In genomic region chr19:38729653-38730469, GRCh38 we compare ENCODE assay signal across 8 cellular contexts. TPM values are rescaled to one million over a fixed set of nuclear protein-coding genes. Genes with fewer than 3 reads are reported as not detected.
DNase-seq lines count a peak whose midpoint lies in the region; ATAC-seq and TF ChIP-seq lines count a peak whose summit lies in the region.

No MANE protein-coding gene starts in this region.

- no peak overlapping the region for H3K9ac ChIP-seq in mesenchymal stem cell (ENCODE audit: low read length)

- peak; percentile 31 to 47 for DNase-seq in NCI-H2081 (lab: John Stamatoyannopoulos, UW)
- no peak for DNase-seq in NCI-H2081 treated with DMSO at 0.1 percent for 48 hours (lab: John Stamatoyannopoulos, UW)
- DNase-seq in NCI-H1694 treated with DMSO at 0.1 percent for 48 hours (lab: John Stamatoyannopoulos, UW): peak; percentile 21
- peak; percentile 92 for DNase-seq in activated CD4-positive, alpha-beta T cell treated with anti-CD3 and anti-CD28 coated beads for 36 hours
- peak; percentile 59 for DNase-seq in choroid plexus epithelial cell (ENCODE audit: low read depth)
- peak; percentile 70 for DNase-seq in mesenchymal stem cell
- peak; percentile 70 for DNase-seq in stimulated activated CD8-positive, alpha-beta memory T cell treated with anti-CD3 and anti-CD28 coated beads, Interleukin-7, amount 100 ng/mL, for 24 hours (ENCODE audit: low read depth)

- H3K18ac ChIP-seq in mesenchymal stem cell (ENCODE audit: low read depth in 1 of 2, low read length in 2 of 2): no peak overlapping the region

- H3K36me3 Mint-ChIP-seq in activated CD4-positive, alpha-beta T cell treated with anti-CD3 and anti-CD28 coated beads for 36 hours (ENCODE audit: low read depth): peaks cover 17% of the 10 kb centered on the region

- ATAC-seq in activated CD4-positive, alpha-beta T cell treated with anti-CD3 and anti-CD28 coated beads for 36 hours: peak; percentile 82
- no peak for ATAC-seq in GM18867 (IDR thresholded peaks at IDR 0.05; ENCODE audit: unreplicated experiment)

- H3K4me1 ChIP-seq in mesenchymal stem cell (ENCODE audit: control insufficient read depth, insufficient read depth, low read depth, low read length): peaks cover 45% of the 10 kb centered on the region

- no peaks in the 10 kb centered on the region for H3K9me3 ChIP-seq in mesenchymal stem cell (ENCODE audit: control insufficient read depth, low read length)

- H3K9me3 Mint-ChIP-seq in activated CD4-positive, alpha-beta T cell treated with anti-CD3 and anti-CD28 coated beads for 36 hours (ENCODE audit: low read depth): no peaks in the 10 kb centered on the region

- H3K27ac Mint-ChIP-seq in activated CD4-positive, alpha-beta T cell treated with anti-CD3 and anti-CD28 coated beads for 36 hours: peak overlapping the region; percentile 60

- H2AFZ ChIP-seq in mesenchymal stem cell (ENCODE audit: low read depth, low read length): no peak overlapping the region

- H3K36me3 ChIP-seq in mesenchymal stem cell (ENCODE audit: control insufficient read depth in 1 of 2, insufficient read depth in 2 of 2, low read depth in 1 of 2, low read length in 2 of 2): peaks cover 60 to 89% of the 10 kb centered on the region in 2 experiments

- TF ChIP-seq CTCF in choroid plexus epithelial cell (conservative IDR thresholded peaks at IDR 0.05; ENCODE audit: low read depth, low read length): peak; percentile 87

- no peak overlapping the region for H3K23ac ChIP-seq in mesenchymal stem cell (ENCODE audit: low read length in 2 of 2)

- H4K8ac ChIP-seq in mesenchymal stem cell (ENCODE audit: low read length): no peak overlapping the region

- H2BK15ac ChIP-seq in mesenchymal stem cell (ENCODE audit: low read depth, poor library complexity, severe bottlenecking): no peak overlapping the region

- CTCF ChIA-PET in activated CD4-positive, alpha-beta T cell treated with anti-CD3 and anti-CD28 coated beads for 36 hours (lab: Charles Lee): interaction anchor here (0.6 to 2.0 kb wide), 6 partner anchors 33 to 210 kb away, joined by 3 to 5 read pairs (median 4); no protein-coding TSS in a partner anchor

- intact Hi-C loops in activated CD4-positive, alpha-beta T cell treated with anti-CD3 and anti-CD28 coated beads for 36 hours (cut with DNase I, micrococcal nuclease): loop anchor here (1.0 to 5.0 kb wide), 5 partner anchors 108 to 202 kb away; partner anchors contain the start of genes MRPS12 (in 2 of the 2) and SARS2 (in 2 of the 2)

- H3K4me3 Mint-ChIP-seq in activated CD4-positive, alpha-beta T cell treated with anti-CD3 and anti-CD28 coated beads for 36 hours: no peak overlapping the region

- H3K4me2 ChIP-seq in mesenchymal stem cell (ENCODE audit: low read length, poor library complexity, severe bottlenecking): no peak overlapping the region

- 72% methylated on average over 15 of the region's 17 CpGs for WGBS in mesenchymal stem cell

- H3K4ac ChIP-seq in mesenchymal stem cell (ENCODE audit: low read depth in 1 of 2, low read length in 2 of 2): no peak overlapping the region

- H2BK5ac ChIP-seq in mesenchymal stem cell (ENCODE audit: low read depth, low read length, poor library complexity, severe bottlenecking): no peak overlapping the region

- POLR2A ChIA-PET in activated CD4-positive, alpha-beta T cell treated with anti-CD3 and anti-CD28 coated beads for 36 hours (lab: Charles Lee): interaction anchor here (0.6 kb wide), 1 partner anchor 233 kb away, joined by 8 read pairs; no protein-coding TSS in a partner anchor

- H3K79me1 ChIP-seq in mesenchymal stem cell (replicated peaks; ENCODE audit: low read length, poor library complexity, severe bottlenecking): peaks cover 15% of the 10 kb centered on the region

- no peak overlapping the region for H3K27ac ChIP-seq in mesenchymal stem cell (ENCODE audit: low read length, poor library complexity, severe bottlenecking)

- peaks cover 18% of the 10 kb centered on the region for H3K4me1 Mint-ChIP-seq in activated CD4-positive, alpha-beta T cell treated with anti-CD3 and anti-CD28 coated beads for 36 hours

- no peak overlapping the region for H3K4me3 ChIP-seq in choroid plexus epithelial cell (ENCODE audit: low read depth, low read length)
- H3K4me3 ChIP-seq in mesenchymal stem cell (ENCODE audit: insufficient read depth in 1 of 2, low read depth in 1 of 2, low read length in 2 of 2): no peak overlapping the region

- H2AK5ac ChIP-seq in mesenchymal stem cell (ENCODE audit: low read length, severe bottlenecking): no peak overlapping the region

- H4K91ac ChIP-seq in mesenchymal stem cell (ENCODE audit: low read length): no peak overlapping the region

- H3K14ac ChIP-seq in mesenchymal stem cell (ENCODE audit: low read length in 2 of 2): no peak overlapping the region

- H2BK12ac ChIP-seq in mesenchymal stem cell (ENCODE audit: low read length in 2 of 2): no peak overlapping the region

- no peak overlapping the region for H2BK120ac ChIP-seq in mesenchymal stem cell (ENCODE audit: low read depth, low read length)

- no peaks in the 10 kb centered on the region for H3K27me3 Mint-ChIP-seq in activated CD4-positive, alpha-beta T cell treated with anti-CD3 and anti-CD28 coated beads for 36 hours

- no peaks in the 10 kb centered on the region for H3K27me3 ChIP-seq in mesenchymal stem cell (ENCODE audit: control insufficient read depth in 1 of 2, insufficient read depth in 1 of 2, low read length in 2 of 2)

RNA-seq across cellular contexts. Expression of gene CAPN12, which starts 14.4 kb away (rescaled TPM):
- 1 to 10 TPM; 4.4 to 4.9 TPM for total RNA-seq in activated CD4-positive, alpha-beta T cell treated with anti-CD3 and anti-CD28 coated beads for 36 hours
- polyA plus RNA-seq in mesenchymal stem cell (2013, experiment 1 of 2): 1.6 TPM
- 1.5 TPM for polyA plus RNA-seq in mesenchymal stem cell (2013, experiment 2 of 2)

RNA-seq across cellular contexts. Expression of gene LGALS7, which starts 43.5 kb away (rescaled TPM):
- total RNA-seq in activated CD4-positive, alpha-beta T cell treated with anti-CD3 and anti-CD28 coated beads for 36 hours: not detected
- not detected for polyA plus RNA-seq in mesenchymal stem cell (2013, experiment 1 of 2)
- polyA plus RNA-seq in mesenchymal stem cell (2013, experiment 2 of 2): not detected

RNA-seq across cellular contexts. Expression of gene LGALS7B, which starts 59.1 kb away (rescaled TPM):
- not detected for total RNA-seq in activated CD4-positive, alpha-beta T cell treated with anti-CD3 and anti-CD28 coated beads for 36 hours
- polyA plus RNA-seq in mesenchymal stem cell (2013, experiment 1 of 2): not detected
- polyA plus RNA-seq in mesenchymal stem cell (2013, experiment 2 of 2): not detected
